In genomic region chr13:51763486-51763885, GRCh38 we compare ENCODE assay signal across 16 cellular contexts. TPM values are rescaled to one million over a fixed set of nuclear protein-coding genes. Genes with fewer than 3 reads are reported as not detected.
DNase-seq lines count a peak whose midpoint lies in the region; ATAC-seq and TF ChIP-seq lines count a peak whose summit lies in the region.
"Had no signal": no experiment of that assay in that cellular context is flagged by ENCODE, and none has a peak within 500 bp of the region (broad histone marks: within the 10 kb centered on the region; RNA-seq: fewer than 3 reads in every experiment).

No MANE protein-coding gene starts in this region.

- no peak overlapping the region for H3K23ac ChIP-seq in mesenchymal stem cell (ENCODE audit: low read length in 2 of 2)

- H3K4me3 Mint-ChIP-seq in activated B cell treated with CpG ODN at 0.5 μM for 24 hours (no peak overlapping the region), memory B cell (no peak overlapping the region)

- DNase-seq in heart right ventricle, result no peak
- DNase-seq in left cardiac atrium, result no peak
- DNase-seq in activated B cell treated with CpG ODN at 0.5 μM for 24 hours, result no peak
- no peak for DNase-seq in memory B cell (ENCODE audit: low spot score in 2 of 2)
- no peak for DNase-seq in tibial artery
- no peak for DNase-seq in UCSD-AML1 (lab: John Stamatoyannopoulos, UW; ENCODE audit: unreplicated experiment)
- DNase-seq in mesenchymal stem cell, result no peak
- DNase-seq: activated CD4-positive, alpha-beta T cell treated with anti-CD3 and anti-CD28 coated beads for 1 hour; colonic mucosa; GF-D8; mesendoderm; Peyer's patch had no signal

- no peak overlapping the region for H2AK5ac ChIP-seq in mesenchymal stem cell (ENCODE audit: low read length, severe bottlenecking)

- no peak overlapping the region for H2AFZ ChIP-seq in mesenchymal stem cell (ENCODE audit: low read depth, low read length)

- H3K4ac ChIP-seq in mesenchymal stem cell (ENCODE audit: low read depth in 1 of 2, low read length in 2 of 2), result no peak overlapping the region

- no peaks in the 10 kb centered on the region for H3K9me3 ChIP-seq in heart right ventricle
- H3K9me3 ChIP-seq in tibial artery, result no peaks in the 10 kb centered on the region
- no peaks in the 10 kb centered on the region for H3K9me3 ChIP-seq in mesenchymal stem cell (ENCODE audit: control insufficient read depth, low read length)
- H3K9me3 ChIP-seq: colonic mucosa, Peyer's patch had no signal

- no peak overlapping the region for H3K9ac ChIP-seq in mesenchymal stem cell (ENCODE audit: low read length)

- intact Hi-C loops in heart right ventricle (cut with DNase I) (loop anchor here in 1 of 10 donors (10.0 kb wide), 1 partner anchor 179 kb away; the partner anchor contains the start of gene WDFY2), left cardiac atrium (cut with DNase I) (no loop called here), activated B cell treated with CpG ODN at 0.5 μM for 24 hours (cut with micrococcal nuclease) (no loop called here), tibial artery (cut with DNase I; ENCODE audit: low total_unique reads) (no loop called here)

- H3K36me3 Mint-ChIP-seq in activated B cell treated with CpG ODN at 0.5 μM for 24 hours (ENCODE audit: low read depth) (peaks cover 61% of the 10 kb centered on the region), memory B cell (peaks cover 33% of the 10 kb centered on the region)

- TF ChIP-seq CTCF in heart right ventricle (IDR thresholded peaks at IDR 0.05) (no peak), activated B cell treated with CpG ODN at 0.5 μM for 24 hours (IDR thresholded peaks at IDR 0.05) (no peak), tibial artery (IDR thresholded peaks at IDR 0.05) (no peak)

- 92% methylated on average over 2 of the region's 2 CpGs for WGBS in heart right ventricle, 2 donors
- WGBS in mesenchymal stem cell, result 72% methylated on average over 2 of the region's 2 CpGs

- no peaks in the 10 kb centered on the region for H3K27me3 ChIP-seq in heart right ventricle
- no peaks in the 10 kb centered on the region for H3K27me3 ChIP-seq in tibial artery
- no peaks in the 10 kb centered on the region for H3K27me3 ChIP-seq in mesenchymal stem cell (ENCODE audit: control insufficient read depth in 1 of 2, insufficient read depth in 1 of 2, low read length in 2 of 2)
- H3K27me3 ChIP-seq: colonic mucosa, Peyer's patch had no signal

- peaks cover 0 to 86% (median 5%) of the 10 kb centered on the region in 9 donors for H3K36me3 ChIP-seq in heart right ventricle
- H3K36me3 ChIP-seq in tibial artery, result peaks cover 8 to 53% (median 16%) of the 10 kb centered on the region in 3 donors
- H3K36me3 ChIP-seq in mesenchymal stem cell (ENCODE audit: control insufficient read depth in 1 of 2, insufficient read depth in 2 of 2, low read depth in 1 of 2, low read length in 2 of 2), result peaks cover 36 to 56% of the 10 kb centered on the region in 2 experiments
- H3K36me3 ChIP-seq: colonic mucosa had no signal

- POLR2A ChIA-PET in activated B cell treated with CpG ODN at 0.5 μM for 24 hours (lab: Charles Lee), result interaction anchor here (0.6 to 2.6 kb wide), 9 partner anchors 40 to 333 kb away, joined by 3 to 44 read pairs (median 5); partner anchors contain the start of genes INTS6 and WDFY2

- no peak overlapping the region for H2BK15ac ChIP-seq in mesenchymal stem cell (ENCODE audit: low read depth, poor library complexity, severe bottlenecking)

- ATAC-seq in heart right ventricle, result no peak
- ATAC-seq in left cardiac atrium, result no peak
- no peak for ATAC-seq in activated B cell treated with CpG ODN at 0.5 μM for 24 hours (ENCODE audit: low read depth)
- ATAC-seq in memory B cell (ENCODE audit: low read depth), result no peak
- no peak for ATAC-seq in GM21381 (IDR thresholded peaks at IDR 0.05; ENCODE audit: unreplicated experiment)

- H2BK120ac ChIP-seq in mesenchymal stem cell (ENCODE audit: low read depth, low read length), result no peak overlapping the region

- H3K27ac ChIP-seq in heart right ventricle, result peak overlapping the region in 6 of 10 donors; percentile 27 to 82 (median 66)
- H3K27ac ChIP-seq in tibial artery, result peak overlapping the region; percentile 72 to 79
- no peak overlapping the region for H3K27ac ChIP-seq in mesenchymal stem cell (ENCODE audit: low read length, poor library complexity, severe bottlenecking)
- H3K27ac ChIP-seq: epithelial cell of prostate had no signal

- no peak overlapping the region for H2BK12ac ChIP-seq in mesenchymal stem cell (ENCODE audit: low read length in 2 of 2)

- no peak overlapping the region for H3K4me3 ChIP-seq in heart right ventricle
- H3K4me3 ChIP-seq in tibial artery, result no peak overlapping the region
- no peak overlapping the region for H3K4me3 ChIP-seq in mesenchymal stem cell (ENCODE audit: insufficient read depth in 1 of 2, low read depth in 1 of 2, low read length in 2 of 2)
- H3K4me3 ChIP-seq: colonic mucosa, Peyer's patch had no signal

- H3K4me1 ChIP-seq in heart right ventricle, result peaks cover 7 to 22% (median 21%) of the 10 kb centered on the region in 9 donors
- H3K4me1 ChIP-seq in tibial artery, result peaks cover 0 to 27% (median 7%) of the 10 kb centered on the region in 4 donors
- H3K4me1 ChIP-seq in mesenchymal stem cell (ENCODE audit: control insufficient read depth, insufficient read depth, low read depth, low read length), result peaks cover 12% of the 10 kb centered on the region

- no peak overlapping the region for H4K91ac ChIP-seq in mesenchymal stem cell (ENCODE audit: low read length)

- no peak overlapping the region for H2BK5ac ChIP-seq in mesenchymal stem cell (ENCODE audit: low read depth, low read length, poor library complexity, severe bottlenecking)

- no peak overlapping the region for H3K4me2 ChIP-seq in mesenchymal stem cell (ENCODE audit: low read length, poor library complexity, severe bottlenecking)

- no peak overlapping the region for H4K8ac ChIP-seq in mesenchymal stem cell (ENCODE audit: low read length)

- peaks cover 17% of the 10 kb centered on the region for H3K79me1 ChIP-seq in mesenchymal stem cell (replicated peaks; ENCODE audit: low read length, poor library complexity, severe bottlenecking)

- H3K18ac ChIP-seq in mesenchymal stem cell (ENCODE audit: low read depth in 1 of 2, low read length in 2 of 2), result no peak overlapping the region

- CTCF ChIA-PET in activated B cell treated with CpG ODN at 0.5 μM for 24 hours (lab: Charles Lee), result interaction anchor here (1.2 to 1.4 kb wide), 3 partner anchors 34 to 318 kb away, joined by 4 to 5 read pairs (median 4); no protein-coding TSS in a partner anchor

- no peak overlapping the region for H3K14ac ChIP-seq in mesenchymal stem cell (ENCODE audit: low read length in 2 of 2)

- H3K9me3 Mint-ChIP-seq in activated B cell treated with CpG ODN at 0.5 μM for 24 hours (no peaks in the 10 kb centered on the region), memory B cell (no peaks in the 10 kb centered on the region)
- H3K9me3 Mint-ChIP-seq: activated T-helper 1 cell treated with anti-CD3 and anti-CD28 coated beads, Interleukin-12 subunit alpha, Interleukin-12 subunit beta, Interleukin-2, Interleukin-4 antibody, amounts not matched to agents 30 ng/mL and 10 ng/mL and 1 ng/mL, durations not matched to agents 14 hours and 24 hours and 36 hours; T-helper 1 cell treated with Interleukin-12 subunit alpha and Interleukin-12 subunit beta and Interleukin-4 antibody, amounts not matched to agents 30 μg/mL and 1 μg/mL, for 36 hours had no signal

- H3K4me1 Mint-ChIP-seq in activated B cell treated with CpG ODN at 0.5 μM for 24 hours (peaks cover 29% of the 10 kb centered on the region), memory B cell (peaks cover 22% of the 10 kb centered on the region)

- H3K27me3 Mint-ChIP-seq in activated B cell treated with CpG ODN at 0.5 μM for 24 hours (no peaks in the 10 kb centered on the region), memory B cell (no peaks in the 10 kb centered on the region)

- H3K27ac Mint-ChIP-seq in activated B cell treated with CpG ODN at 0.5 μM for 24 hours, result peak overlapping the region; percentile 90
- peak overlapping the region; percentile 54 for H3K27ac Mint-ChIP-seq in memory B cell

RNA-seq across cellular contexts. Expression of gene DHRS12, which starts 40.5 kb away (rescaled TPM):
- total RNA-seq in heart right ventricle (10 to 100 TPM in 6 of 10 donors, 1 to 10 TPM in 4; 8.6 to 14.0 (median 10.3) TPM), left cardiac atrium (10 to 100 TPM in 1 of 2 donors, 1 to 10 TPM in 1; 9.1 to 13.3 TPM), activated B cell treated with CpG ODN at 0.5 μM for 24 hours (11.6 and 14.1 TPM in 2 replicates)
- polyA plus RNA-seq in heart right ventricle, result 10 to 100 TPM in 1 of 2 donors, 1 to 10 TPM in 1; 5.5 to 20.6 TPM
- 4.4 TPM for polyA plus RNA-seq in mesenchymal stem cell (2013, experiment 1 of 2)
- polyA plus RNA-seq in mesenchymal stem cell (2013, experiment 2 of 2), result 4.4 TPM
